ENCODE assay signal across 18 cellular contexts in the genomic region with DNA sequence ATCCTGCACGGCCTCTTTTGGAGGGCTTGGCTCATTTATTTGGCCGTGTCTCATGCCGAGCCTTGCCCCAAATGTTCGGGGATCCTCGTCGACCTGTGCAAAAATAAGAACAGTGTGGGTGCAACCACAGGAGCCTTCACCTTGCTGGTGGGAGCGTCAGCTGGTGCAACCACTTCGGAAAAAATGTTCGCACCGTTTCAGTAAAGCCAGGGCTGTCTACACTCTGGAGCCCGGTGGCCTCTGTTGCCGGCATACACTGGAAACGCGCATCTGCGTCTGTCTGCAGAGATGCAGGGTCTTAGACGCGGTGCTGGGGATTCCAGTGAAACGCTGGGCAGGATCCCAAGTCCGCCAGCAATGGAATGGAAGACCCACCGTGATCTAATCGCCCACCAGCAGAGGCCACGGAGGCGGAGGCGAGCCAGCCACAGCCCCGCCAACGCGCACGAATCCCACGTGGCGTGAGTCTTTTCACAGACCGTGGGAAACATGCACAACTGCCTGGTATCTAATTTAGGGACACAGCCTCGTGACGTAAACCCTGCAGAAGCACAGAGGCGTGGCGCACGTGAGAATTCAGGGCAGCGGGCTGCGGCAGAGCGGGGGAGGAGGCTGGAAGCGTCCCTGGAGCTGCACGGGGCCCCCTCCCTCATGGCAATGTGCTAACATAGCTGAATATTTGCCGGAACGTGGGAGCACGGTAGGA.
"Had no signal": no experiment of that assay in that cellular context is flagged by ENCODE, and none has a peak within 500 bp of the region (broad histone marks: within the 10 kb centered on the region; RNA-seq: fewer than 3 reads in every experiment).

No MANE protein-coding gene starts in this region.

- H3K27me3 ChIP-seq: esophagus muscularis mucosa, suprapubic skin, transverse colon had no signal

- H3K9me3 ChIP-seq: esophagus muscularis mucosa, suprapubic skin, transverse colon had no signal

- H3K27ac ChIP-seq: esophagus muscularis mucosa, parathyroid adenoma, suprapubic skin, transverse colon, VCaP had no signal

- ATAC-seq: activated CD4-positive, CD25-positive, alpha-beta regulatory T cell treated with anti-CD3 and anti-CD28 coated beads, Interleukin-2, amount 50 U/mL, for 24 hours; activated naive CD8-positive, alpha-beta T cell treated with anti-CD3 and anti-CD28 coated beads, Interleukin-2, amount 50 U/mL, for 24 hours; stimulated activated naive CD8-positive, alpha-beta T cell treated with anti-CD3 and anti-CD28 coated beads, Interleukin-15, amount 100 ng/mL, for 72 hours; T-cell had no signal

- H3K4me3 ChIP-seq: esophagus muscularis mucosa, suprapubic skin, transverse colon had no signal

- H3K36me3 ChIP-seq: transverse colon had no signal

- H3K9ac ChIP-seq: parathyroid adenoma had no signal

- DNase-seq: activated CD4-positive, alpha-beta memory T cell treated with anti-CD3 and anti-CD28 coated beads, Interleukin-2, amount 10 ng/mL, durations not matched to agents 7 days and 5 days; activated CD4-positive, alpha-beta T cell treated with anti-CD3 and anti-CD28 coated beads, Interleukin-2, amount 10 ng/mL, durations not matched to agents 24 days and 14 days; activated gamma-delta T cell; activated naive CD4-positive, alpha-beta T cell treated with anti-CD3 and anti-CD28 coated beads, Interleukin-2, amount 50 U/mL, for 16 hours; activated naive CD8-positive, alpha-beta T cell treated with anti-CD3 and anti-CD28 coated beads, Interleukin-2, amount 50 U/mL, for 24 hours; caudate nucleus; islet precursor cell; mammary epithelial cell; midbrain; stimulated activated CD4-positive, alpha-beta T cell treated with anti-CD3 and anti-CD28 coated beads, Interleukin-1b, Interleukin-23, amount 100 ng/mL, for 48 hours; stimulated activated naive CD8-positive, alpha-beta T cell treated with anti-CD3 and anti-CD28 coated beads, Interleukin-15, amount 100 ng/mL, for 72 hours; T-cell; transverse colon had no signal

- H2AFZ ChIP-seq: parathyroid adenoma had no signal

- H3K4me1 ChIP-seq: esophagus muscularis mucosa, parathyroid adenoma, suprapubic skin, transverse colon had no signal

- H3K79me2 ChIP-seq: parathyroid adenoma had no signal
